In the genomic region with DNA sequence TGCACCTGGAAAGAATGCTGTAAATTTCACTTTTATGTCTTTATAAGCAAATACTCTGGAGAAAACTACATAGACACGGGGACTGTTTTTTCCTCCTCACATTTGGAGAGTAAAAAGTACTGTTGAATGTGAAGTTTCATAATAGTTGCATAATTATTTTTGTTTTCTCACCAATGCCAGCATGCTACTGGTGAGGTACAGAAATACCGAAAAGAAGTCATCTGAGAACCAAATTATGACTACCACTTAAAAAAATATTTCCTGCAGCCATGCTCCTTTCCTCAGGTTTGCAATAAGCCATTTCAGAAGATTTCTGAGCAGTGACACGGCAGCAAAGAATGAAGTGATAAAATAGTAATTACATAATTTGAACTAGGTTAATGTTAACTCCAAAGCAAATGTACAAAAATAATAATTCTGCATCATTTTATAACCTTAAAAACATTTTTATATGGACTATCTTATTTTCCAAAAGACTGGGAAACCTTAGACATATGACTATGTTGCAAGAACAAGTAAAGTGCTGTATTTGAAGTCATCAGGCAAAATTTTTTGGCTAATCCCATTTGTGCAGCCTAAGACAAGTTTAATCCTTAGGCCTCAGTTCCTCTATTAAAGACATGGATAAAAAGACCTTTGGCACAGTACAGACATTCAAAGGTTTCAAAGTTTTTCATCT, we compare ENCODE assay signal across 1 cellular context.
TF ChIP-seq lines count a peak whose summit lies in the region.

No MANE protein-coding gene starts in this region.

TF ChIP-seq in HepG2, 621 proteins besides CTCF, POLR2A, EP300 and RAD21:
- no peak for TF ChIP-seq POGZ (CRISPR knock-in tag; IDR thresholded peaks at IDR 0.05)
- 0 out of 2 replicates have a peak, but pooled peaks have one; percentile 22 for TF ChIP-seq ZGPAT (CRISPR knock-in tag; IDR thresholded peaks at IDR 0.05)
